Comparison of ENCODE assay signal across 1 cellular context in genomic region chr13:60414177-60414576, GRCh38.
TF ChIP-seq lines count a peak whose summit lies in the region.

No MANE protein-coding gene starts in this region.

TF ChIP-seq in GM12878, 131 proteins besides CTCF, POLR2A, EP300 and RAD21 (continued from another document):
- no peak for TF ChIP-seq IRF4 (IDR thresholded peaks at IDR 0.05; ENCODE audit: low read depth, low read length)
- TF ChIP-seq BCL11A (IDR thresholded peaks at IDR 0.05; ENCODE audit: low read depth, low read length) = no peak
- no peak for TF ChIP-seq ZNF207 (IDR thresholded peaks at IDR 0.05; ENCODE audit: borderline replicate concordance)
- no peak for TF ChIP-seq SUZ12 (IDR thresholded peaks at IDR 0.05; ENCODE audit: unreplicated experiment)
- no peak for TF ChIP-seq ZBTB40 (IDR thresholded peaks at IDR 0.05; ENCODE audit: borderline replicate concordance)
- TF ChIP-seq ZBED1 (IDR thresholded peaks at IDR 0.05; ENCODE audit: borderline replicate concordance) = no peak
- no peak for TF ChIP-seq NFIC (IDR thresholded peaks at IDR 0.05; ENCODE audit: low read depth, low read length)
- no peak for TF ChIP-seq PRDM15 (CRISPR knock-in tag; IDR thresholded peaks at IDR 0.05)
- no peak for TF ChIP-seq FOS (IDR thresholded peaks at IDR 0.05; ENCODE audit: borderline replicate concordance, extremely low read depth, insufficient read length)
- TF ChIP-seq PKNOX1 (IDR thresholded peaks at IDR 0.05) = no peak
TF ChIP-seq in GM12878: peak in this region for 0.
